9 cellular contexts compared by ENCODE assay signal in genomic region chr11:76615950-76616349, GRCh38. TPM values are rescaled to one million over a fixed set of nuclear protein-coding genes. Genes with fewer than 3 reads are reported as not detected.
DNase-seq lines count a peak whose midpoint lies in the region; ATAC-seq and TF ChIP-seq lines count a peak whose summit lies in the region.
"Had no signal": no experiment of that assay in that cellular context is flagged by ENCODE, and none has a peak within 500 bp of the region (broad histone marks: within the 10 kb centered on the region; RNA-seq: fewer than 3 reads in every experiment).

No MANE protein-coding gene starts in this region.

- DNase-seq in NCI-H1694 treated with DMSO at 0.1 percent for 48 hours (lab: John Stamatoyannopoulos, UW) (peak; percentile 31), choroid plexus epithelial cell (ENCODE audit: low read depth) (peak; percentile 42), left colon (peak; percentile 77 to 85), tibial artery (peak; percentile 75 to 91), NOMO-1 treated with DMSO at 0.1 percent for 48 hours (lab: John Stamatoyannopoulos, UW; ENCODE audit: unreplicated experiment) (no peak)
- DNase-seq in stimulated activated CD4-positive, alpha-beta T cell treated with anti-CD3 and anti-CD28 coated beads, Interleukin-1b, Interleukin-23, amount 100 ng/mL, for 48 hours, result no peak
- DNase-seq: GF-D8, SJCRH30 had no signal

- no peak for TF ChIP-seq CTCF in choroid plexus epithelial cell (conservative IDR thresholded peaks at IDR 0.05; ENCODE audit: low read depth, low read length)
- no peak for TF ChIP-seq CTCF in tibial artery (IDR thresholded peaks at IDR 0.05)

- peaks cover 0 to 71% (median 53%) of the 10 kb centered on the region in 4 donors for H3K4me1 ChIP-seq in tibial artery
- H3K4me1 ChIP-seq: SJCRH30 had no signal

- H3K4me3 ChIP-seq in choroid plexus epithelial cell (ENCODE audit: low read depth, low read length) (no peak overlapping the region), tibial artery (no peak overlapping the region)
- H3K4me3 ChIP-seq: SJCRH30 had no signal

- no peaks in the 10 kb centered on the region for H3K9me3 ChIP-seq in tibial artery
- H3K9me3 ChIP-seq: SJCRH30 had no signal

- no peaks in the 10 kb centered on the region for H3K27me3 ChIP-seq in tibial artery
- H3K27me3 ChIP-seq: SJCRH30 had no signal

- no peaks in the 10 kb centered on the region for H3K36me3 ChIP-seq in tibial artery
- H3K36me3 ChIP-seq: SJCRH30 had no signal

- intact Hi-C loops in left colon (cut with DNase I, micrococcal nuclease), result no loop called here
- intact Hi-C loops in tibial artery (cut with DNase I; ENCODE audit: low total_unique reads), result no loop called here

- ATAC-seq in left colon (peak; percentile 95), HG03280 (IDR thresholded peaks at IDR 0.05; ENCODE audit: unreplicated experiment) (no peak)

- H3K27ac ChIP-seq in tibial artery, result peak overlapping the region; percentile 78 to 87
- H3K27ac ChIP-seq: SJCRH30 had no signal

RNA-seq across cellular contexts. Expression of gene LRRC32, which starts 54.6 kb away (rescaled TPM):
- 10 to 100 TPM; 12.5 to 15.6 TPM for total RNA-seq in left colon

Comparison
In these comparisons a context has a peak if more than half of its experiments do, and no peak if none do; other contexts are left out.
1. DNase-seq: peak in NCI-H1694 treated with DMSO at 0.1 percent for 48 hours (single experiment), choroid plexus epithelial cell (single experiment), left colon (2 of 2) and tibial artery (2 of 2); none in stimulated activated CD4-positive, alpha-beta T cell treated with anti-CD3 and anti-CD28 coated beads, Interleukin-1b, Interleukin-23, amount 100 ng/mL, for 48 hours (single experiment) and NOMO-1 treated with DMSO at 0.1 percent for 48 hours (single experiment).